In the genomic region with DNA sequence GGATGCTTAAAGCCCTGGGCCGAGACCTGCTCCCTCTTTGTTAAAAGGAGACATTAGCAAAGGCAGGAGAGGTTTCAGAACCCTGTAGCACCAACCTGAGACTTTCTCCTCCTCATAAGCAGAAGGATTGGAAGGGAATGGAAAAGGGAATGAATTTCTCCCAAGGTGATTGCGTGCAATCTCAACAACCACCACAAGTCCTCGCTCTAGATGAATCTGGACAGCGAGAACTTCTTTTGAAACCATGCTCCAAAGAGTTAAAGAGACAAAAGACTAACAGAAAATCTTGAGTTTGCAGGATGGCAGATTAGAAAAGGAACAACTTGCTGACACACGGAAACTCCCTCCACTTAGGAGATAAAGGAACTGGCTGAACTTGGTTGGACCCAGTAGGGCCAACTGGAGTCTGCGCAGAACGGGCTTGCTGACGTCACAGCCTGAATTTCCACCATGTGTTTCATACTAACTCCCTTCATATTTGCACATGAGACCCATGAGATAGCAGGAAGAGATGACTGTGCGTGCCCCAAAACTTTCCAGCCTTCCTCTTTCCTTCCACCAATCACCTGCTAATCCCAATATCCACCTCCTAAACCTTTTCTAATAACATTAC, we compare ENCODE assay signal across 3 cellular contexts.
TF ChIP-seq lines count a peak whose summit lies in the region.

No MANE protein-coding gene starts in this region.

TF ChIP-seq in SK-N-SH, 30 proteins besides CTCF, POLR2A, EP300 and RAD21:
- TF ChIP-seq POLR2AphosphoS5 (IDR thresholded peaks at IDR 0.05; ENCODE audit: low read depth, low read length) (no peak), YY1 (IDR thresholded peaks at IDR 0.05; ENCODE audit: low read depth) (no peak), USF2 (IDR thresholded peaks at IDR 0.05; ENCODE audit: borderline replicate concordance, low read depth, low read length) (no peak), FOXJ3 (CRISPR knock-in tag; IDR thresholded peaks at IDR 0.05) (no peak), RXRA (IDR thresholded peaks at IDR 0.05; ENCODE audit: borderline replicate concordance, low read depth) (no peak), NFIC (IDR thresholded peaks at IDR 0.05; ENCODE audit: borderline replicate concordance) (no peak), REST (IDR thresholded peaks at IDR 0.05; ENCODE audit: low read depth, low read length) (no peak), TAF1 (IDR thresholded peaks at IDR 0.05; ENCODE audit: borderline replicate concordance, low read depth, low read length) (no peak), MXI1 (IDR thresholded peaks at IDR 0.05; ENCODE audit: low read depth, low read length) (no peak), JUND (IDR thresholded peaks at IDR 0.05) (no peak), GABPA (IDR thresholded peaks at IDR 0.05; ENCODE audit: low read depth) (no peak), RFX5 (IDR thresholded peaks at IDR 0.05; ENCODE audit: low read length) (no peak)
- TF ChIP-seq, protein P1, sequence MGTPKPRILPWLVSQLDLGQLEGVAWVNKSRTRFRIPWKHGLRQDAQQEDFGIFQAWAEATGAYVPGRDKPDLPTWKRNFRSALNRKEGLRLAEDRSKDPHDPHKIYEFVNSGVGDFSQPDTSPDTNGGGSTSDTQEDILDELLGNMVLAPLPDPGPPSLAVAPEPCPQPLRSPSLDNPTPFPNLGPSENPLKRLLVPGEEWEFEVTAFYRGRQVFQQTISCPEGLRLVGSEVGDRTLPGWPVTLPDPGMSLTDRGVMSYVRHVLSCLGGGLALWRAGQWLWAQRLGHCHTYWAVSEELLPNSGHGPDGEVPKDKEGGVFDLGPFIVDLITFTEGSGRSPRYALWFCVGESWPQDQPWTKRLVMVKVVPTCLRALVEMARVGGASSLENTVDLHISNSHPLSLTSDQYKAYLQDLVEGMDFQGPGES (IDR thresholded peaks at IDR 0.05; ENCODE audit: low read depth, low read length): no peak
- TF ChIP-seq, protein P2, sequence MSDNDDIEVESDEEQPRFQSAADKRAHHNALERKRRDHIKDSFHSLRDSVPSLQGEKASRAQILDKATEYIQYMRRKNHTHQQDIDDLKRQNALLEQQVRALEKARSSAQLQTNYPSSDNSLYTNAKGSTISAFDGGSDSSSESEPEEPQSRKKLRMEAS (IDR thresholded peaks at IDR 0.05; ENCODE audit: low read depth): no peak

TF ChIP-seq in SK-N-SH treated with all-trans-retinoic acid at 6 μM for 48 hours, 23 proteins besides CTCF, POLR2A, EP300 and RAD21:
- TF ChIP-seq ZNF565 (CRISPR knock-in tag; conservative IDR thresholded peaks at IDR 0.05; ENCODE audit: low read depth) (no peak), ISL1 (CRISPR knock-in tag; IDR thresholded peaks at IDR 0.05) (no peak), PATZ1 (CRISPR knock-in tag; IDR thresholded peaks at IDR 0.05; ENCODE audit: borderline replicate concordance) (no peak), ZC3H10 (CRISPR knock-in tag; IDR thresholded peaks at IDR 0.05) (no peak)
- TF ChIP-seq, protein P3, sequence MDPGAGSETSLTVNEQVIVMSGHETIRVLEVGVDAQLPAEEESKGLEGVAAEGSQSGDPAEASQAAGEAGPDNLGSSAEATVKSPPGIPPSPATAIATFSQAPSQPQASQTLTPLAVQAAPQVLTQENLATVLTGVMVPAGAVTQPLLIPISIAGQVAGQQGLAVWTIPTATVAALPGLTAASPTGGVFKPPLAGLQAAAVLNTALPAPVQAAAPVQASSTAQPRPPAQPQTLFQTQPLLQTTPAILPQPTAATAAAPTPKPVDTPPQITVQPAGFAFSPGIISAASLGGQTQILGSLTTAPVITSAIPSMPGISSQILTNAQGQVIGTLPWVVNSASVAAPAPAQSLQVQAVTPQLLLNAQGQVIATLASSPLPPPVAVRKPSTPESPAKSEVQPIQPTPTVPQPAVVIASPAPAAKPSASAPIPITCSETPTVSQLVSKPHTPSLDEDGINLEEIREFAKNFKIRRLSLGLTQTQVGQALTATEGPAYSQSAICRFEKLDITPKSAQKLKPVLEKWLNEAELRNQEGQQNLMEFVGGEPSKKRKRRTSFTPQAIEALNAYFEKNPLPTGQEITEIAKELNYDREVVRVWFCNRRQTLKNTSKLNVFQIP (CRISPR knock-in tag; IDR thresholded peaks at IDR 0.05; ENCODE audit: borderline replicate concordance, low read depth): no peak
TF ChIP-seq in SK-N-SH treated with all-trans-retinoic acid at 6 μM for 48 hours: peak in this region for 0.

TF ChIP-seq in H1, 55 proteins besides CTCF, POLR2A, EP300 and RAD21 (continued from another document):
- no peak for TF ChIP-seq KDM4A (IDR thresholded peaks at IDR 0.05; ENCODE audit: low read depth, low read length, severe bottlenecking)
- TF ChIP-seq SP4 (IDR thresholded peaks at IDR 0.05; ENCODE audit: low read length): no peak
- TF ChIP-seq TAF7 (optimal IDR thresholded peaks at IDR 0.05; ENCODE audit: borderline replicate concordance, low read depth, low read length): no peak
- no peak for TF ChIP-seq CEBPB (IDR thresholded peaks at IDR 0.05; ENCODE audit: low read depth, low read length)
- TF ChIP-seq POLR2AphosphoS5 (IDR thresholded peaks at IDR 0.05; ENCODE audit: low read depth, low read length): no peak
- no peak for TF ChIP-seq NANOG (IDR thresholded peaks at IDR 0.05; ENCODE audit: insufficient read depth, low read depth, low read length, poor library complexity, severe bottlenecking)
- no peak for TF ChIP-seq ASH2L (IDR thresholded peaks at IDR 0.05; ENCODE audit: low read length)
- no peak for TF ChIP-seq MAFK (IDR thresholded peaks at IDR 0.05; ENCODE audit: low read depth, low read length)
- TF ChIP-seq SP2 (IDR thresholded peaks at IDR 0.05; ENCODE audit: low read length): no peak
TF ChIP-seq in H1: peak in this region for 0.
